Comparison of ENCODE assay signal across 19 cellular contexts in genomic region chr10:124559372-124560132, GRCh38.
A peak's percentile ranks its signal among the peaks of the same experiment; 100 is the strongest.
DNase-seq lines count a peak whose midpoint lies in the region; ATAC-seq and TF ChIP-seq lines count a peak whose summit lies in the region.
"Had no signal": no experiment of that assay in that cellular context is flagged by ENCODE, and none has a peak within 500 bp of the region (broad histone marks: within the 10 kb centered on the region; RNA-seq: fewer than 3 reads in every experiment).

No MANE protein-coding gene starts in this region.

- H3K27ac Mint-ChIP-seq in MCF 10A (ENCODE audit: low read depth, unreplicated experiment) (peak overlapping the region; percentile 90), CD14-positive monocyte (no peak overlapping the region)
- no peak overlapping the region for H3K27ac Mint-ChIP-seq in activated CD4-positive, alpha-beta T cell treated with anti-CD3 and anti-CD28 coated beads, Interleukin-2, amount 10 ng/mL, durations not matched to agents 7 days and 5 days
- H3K27ac Mint-ChIP-seq: endodermal cell; GM23338; naive thymus-derived CD8-positive, alpha-beta T cell; stimulated activated memory B cell treated with anti-CD40 and anti-IgM and Interleukin-4, amounts not matched to agents 10 μg/mL and 1 μg/mL and 100 μg/mL, for 72 hours had no signal

- no TSS peak for BruUV-seq in MCF 10A (replicated peaks; lab: Mats Ljungman, UMichigan)
- no TSS peak for BruUV-seq in mammary epithelial cell (replicated peaks; lab: Mats Ljungman, UMichigan)

- dilution Hi-C loops in mammary epithelial cell (cut with HindIII; ENCODE audit: low sequenced_read_pairs) = no loop called here

- H3K4me1 Mint-ChIP-seq in MCF 10A (ENCODE audit: insufficient read depth, unreplicated experiment) (peaks cover 26% of the 10 kb centered on the region), CD14-positive monocyte (peaks cover 3% of the 10 kb centered on the region)
- H3K4me1 Mint-ChIP-seq in activated CD4-positive, alpha-beta T cell treated with anti-CD3 and anti-CD28 coated beads, Interleukin-2, amount 10 ng/mL, durations not matched to agents 7 days and 5 days = no peaks in the 10 kb centered on the region

- H3K36me3 ChIP-seq in mammary epithelial cell (ENCODE audit: insufficient read depth, low read length) (no peaks in the 10 kb centered on the region), psoas muscle (ENCODE audit: insufficient read depth in 1 of 2, low read depth in 1 of 2) (no peaks in the 10 kb centered on the region), urinary bladder (ENCODE audit: insufficient read depth) (no peaks in the 10 kb centered on the region)
- H3K36me3 ChIP-seq: Peyer's patch had no signal

- no peaks in the 10 kb centered on the region for H3K27me3 Mint-ChIP-seq in MCF 10A (ENCODE audit: insufficient read depth, unreplicated experiment)
- peaks cover 2 to 9% (median 4%) of the 10 kb centered on the region in 3 donors for H3K27me3 Mint-ChIP-seq in CD14-positive monocyte (ENCODE audit: low read depth in 3 of 3)
- H3K27me3 Mint-ChIP-seq in activated CD4-positive, alpha-beta T cell treated with anti-CD3 and anti-CD28 coated beads, Interleukin-2, amount 10 ng/mL, durations not matched to agents 7 days and 5 days = no peaks in the 10 kb centered on the region
- H3K27me3 Mint-ChIP-seq: naive thymus-derived CD8-positive, alpha-beta T cell; stimulated activated memory B cell treated with anti-CD40 and anti-IgM and Interleukin-4, amounts not matched to agents 10 μg/mL and 1 μg/mL and 100 μg/mL, for 72 hours had no signal

- in situ Hi-C loops in mammary epithelial cell (cut with MboI; ENCODE audit: low sequenced_read_pairs in 2 of 2) = no loop called here

- H3K27me3 ChIP-seq in mammary epithelial cell (ENCODE audit: insufficient read depth, low read length) (no peaks in the 10 kb centered on the region), psoas muscle (ENCODE audit: insufficient read depth in 3 of 3, low read length in 2 of 3) (no peaks in the 10 kb centered on the region)
- H3K27me3 ChIP-seq: Peyer's patch had no signal

- H3K36me3 Mint-ChIP-seq in MCF 10A (ENCODE audit: insufficient read depth, unreplicated experiment) (peaks cover 7% of the 10 kb centered on the region), CD14-positive monocyte (peaks cover 0 to 5% of the 10 kb centered on the region in 2 donors)
- H3K36me3 Mint-ChIP-seq in activated CD4-positive, alpha-beta T cell treated with anti-CD3 and anti-CD28 coated beads, Interleukin-2, amount 10 ng/mL, durations not matched to agents 7 days and 5 days (ENCODE audit: low read depth) = no peaks in the 10 kb centered on the region

- POLR2A ChIA-PET in MCF 10A (lab: Yijun Ruan, JAX) = interaction anchor here (0.5 to 1.2 kb wide), 5 partner anchors 33 to 183 kb away, joined by 4 to 9 read pairs (median 4); no protein-coding TSS in a partner anchor
- POLR2A ChIA-PET in activated CD4-positive, alpha-beta T cell treated with anti-CD3 and anti-CD28 coated beads, Interleukin-2, amount 10 ng/mL, durations not matched to agents 7 days and 5 days (lab: Charles Lee) = no interaction called here

- H3K27ac ChIP-seq in mammary epithelial cell (ENCODE audit: insufficient read depth, low read depth, low read length) = no peak overlapping the region
- peak overlapping the region; percentile 89 for H3K27ac ChIP-seq in psoas muscle
- peak overlapping the region; percentile 24 for H3K27ac ChIP-seq in urinary bladder (ENCODE audit: low read depth)
- H3K27ac ChIP-seq: 22Rv1, C4-2B had no signal

- WGBS in mammary epithelial cell (ENCODE audit: low coverage, missing lambda C conversion rate) = 95% methylated on average over 10 of the region's 11 CpGs
- 78 to 84% (median 82%) methylated on average over 11 of the region's 11 CpGs for WGBS in psoas muscle, 3 donors
- WGBS in urinary bladder = 89% methylated on average over 11 of the region's 11 CpGs

- H3K4me3 Mint-ChIP-seq in MCF 10A (ENCODE audit: unreplicated experiment) = no peak overlapping the region
- no peak overlapping the region for H3K4me3 Mint-ChIP-seq in CD14-positive monocyte
- no peak overlapping the region for H3K4me3 Mint-ChIP-seq in activated CD4-positive, alpha-beta T cell treated with anti-CD3 and anti-CD28 coated beads, Interleukin-2, amount 10 ng/mL, durations not matched to agents 7 days and 5 days
- H3K4me3 Mint-ChIP-seq: endodermal cell; GM23338; naive thymus-derived CD8-positive, alpha-beta T cell; stimulated activated memory B cell treated with anti-CD40 and anti-IgM and Interleukin-4, amounts not matched to agents 10 μg/mL and 1 μg/mL and 100 μg/mL, for 72 hours had no signal

- TF ChIP-seq CTCF in MCF 10A (IDR thresholded peaks at IDR 0.05; ENCODE audit: unreplicated experiment) = no peak
- no peak for TF ChIP-seq CTCF in mammary epithelial cell (conservative IDR thresholded peaks at IDR 0.05 in 1 of 2, IDR thresholded peaks at IDR 0.05 in 1 of 2; ENCODE audit: extremely low read depth in 1 of 2, insufficient read depth in 1 of 2, low read depth in 1 of 2, low read length in 2 of 2)
- TF ChIP-seq CTCF in psoas muscle (IDR thresholded peaks at IDR 0.05) = no peak
- no peak for TF ChIP-seq CTCF in CD14-positive monocyte (IDR thresholded peaks at IDR 0.05)

- no peak overlapping the region for H2AFZ ChIP-seq in mammary epithelial cell (ENCODE audit: low read depth, low read length)
- H2AFZ ChIP-seq: GM23338 had no signal

- no peak for DNase-seq in MCF 10A (ENCODE audit: unreplicated experiment)
- DNase-seq in mammary epithelial cell = no peak
- DNase-seq in left ventricle myocardium superior = no peak
- DNase-seq in psoas muscle = peak; percentile 11 to 46
- DNase-seq in CD14-positive monocyte (ENCODE audit: low spot score) = no peak
- DNase-seq in activated CD4-positive, alpha-beta T cell treated with anti-CD3 and anti-CD28 coated beads, Interleukin-2, amount 10 ng/mL, durations not matched to agents 7 days and 5 days = no peak
- DNase-seq: activated gamma-delta T cell treated with Interleukin-2 at 50 U/mL for 16 hours, endodermal cell, NCI-H2081 treated with DMSO at 0.1 percent for 48 hours, NCI-H526 treated with DMSO at 0.1 percent for 48 hours, SW 1271 had no signal

- intact Hi-C loops in MCF 10A (cut with micrococcal nuclease) (no loop called here), mammary epithelial cell (cut with micrococcal nuclease) (no loop called here), left ventricle myocardium superior (cut with micrococcal nuclease) (no loop called here), psoas muscle (cut with DNase I) (no loop called here), CD14-positive monocyte (cut with micrococcal nuclease) (no loop called here)

- no peaks in the 10 kb centered on the region for H3K79me2 ChIP-seq in mammary epithelial cell (ENCODE audit: insufficient read depth, low read length)

- H3K4me2 ChIP-seq in mammary epithelial cell (ENCODE audit: insufficient read depth, low read depth, low read length) = no peak overlapping the region
- H3K4me2 ChIP-seq: GM23338 had no signal

- CTCF ChIA-PET in MCF 10A (lab: Yijun Ruan, JAX) = interaction anchor here (0.5 to 0.9 kb wide), 6 partner anchors 8 to 88 kb away, joined by 3 to 5 read pairs (median 4); no protein-coding TSS in a partner anchor
- CTCF ChIA-PET in mammary epithelial cell (lab: Charles Lee; ENCODE audit: low non-redundant PET) = no interaction called here
- CTCF ChIA-PET in activated CD4-positive, alpha-beta T cell treated with anti-CD3 and anti-CD28 coated beads, Interleukin-2, amount 10 ng/mL, durations not matched to agents 7 days and 5 days (lab: Charles Lee) = interaction anchor here (0.9 kb wide), 1 partner anchor 12 kb away, joined by 4 read pairs; no protein-coding TSS in a partner anchor

- H3K4me3 ChIP-seq in mammary epithelial cell (replicated peaks in 1 of 3; ENCODE audit: insufficient read depth in 1 of 3, low read depth in 2 of 3, low read length in 3 of 3) (no peak overlapping the region), psoas muscle (peak overlapping the region; percentile 21), urinary bladder (ENCODE audit: low read depth, low read length) (no peak overlapping the region)
- H3K4me3 ChIP-seq: GM23338, Peyer's patch had no signal

- peaks cover 3% of the 10 kb centered on the region for H3K4me1 ChIP-seq in mammary epithelial cell (ENCODE audit: insufficient read depth, low read length)
- peaks cover 44% of the 10 kb centered on the region for H3K4me1 ChIP-seq in psoas muscle
- H3K4me1 ChIP-seq in urinary bladder (ENCODE audit: insufficient read depth) = no peaks in the 10 kb centered on the region

- peaks cover 7% of the 10 kb centered on the region for H3K9me3 Mint-ChIP-seq in MCF 10A (ENCODE audit: unreplicated experiment)
- H3K9me3 Mint-ChIP-seq in CD14-positive monocyte = peaks cover 0 to 10% (median 3%) of the 10 kb centered on the region in 7 donors
- H3K9me3 Mint-ChIP-seq in activated CD4-positive, alpha-beta T cell treated with anti-CD3 and anti-CD28 coated beads, Interleukin-2, amount 10 ng/mL, durations not matched to agents 7 days and 5 days = no peaks in the 10 kb centered on the region
- H3K9me3 Mint-ChIP-seq: endodermal cell had no signal

- no peaks in the 10 kb centered on the region for H4K20me1 ChIP-seq in mammary epithelial cell (ENCODE audit: insufficient read depth, low read length)

- ATAC-seq in left ventricle myocardium superior (peak; percentile 7), psoas muscle (peak in 2 of 4 donors; percentile 35 to 42), GM19328 (IDR thresholded peaks at IDR 0.05; ENCODE audit: unreplicated experiment) (no peak)
- ATAC-seq: GM23338; naive thymus-derived CD8-positive, alpha-beta T cell; stimulated activated memory B cell treated with anti-CD40 and anti-IgM and Interleukin-4, amounts not matched to agents 10 μg/mL and 1 μg/mL and 100 μg/mL, for 72 hours had no signal

- H3K9me3 ChIP-seq in mammary epithelial cell (replicated peaks; ENCODE audit: insufficient read depth, low read length) = no peaks in the 10 kb centered on the region
- H3K9me3 ChIP-seq in psoas muscle = no peaks in the 10 kb centered on the region
- H3K9me3 ChIP-seq: Peyer's patch had no signal

- no peak overlapping the region for H3K9ac ChIP-seq in mammary epithelial cell (ENCODE audit: insufficient read depth, low read length)

Comparison
In these comparisons a context has a peak if more than half of its experiments do, and no peak if none do; other contexts are left out.
1. DNase-seq: peak in psoas muscle (2 of 2); none in MCF 10A (single experiment), mammary epithelial cell (single experiment), left ventricle myocardium superior (single experiment), CD14-positive monocyte (single experiment) and activated CD4-positive, alpha-beta T cell treated with anti-CD3 and anti-CD28 coated beads, Interleukin-2, amount 10 ng/mL, durations not matched to agents 7 days and 5 days (single experiment).